In genomic region chr2:84152471-84152870, GRCh38 we compare ENCODE assay signal across 15 cellular contexts.
DNase-seq lines count a peak whose midpoint lies in the region; ATAC-seq and TF ChIP-seq lines count a peak whose summit lies in the region.
"Had no signal": no experiment of that assay in that cellular context is flagged by ENCODE, and none has a peak within 500 bp of the region (broad histone marks: within the 10 kb centered on the region; RNA-seq: fewer than 3 reads in every experiment).

No MANE protein-coding gene starts in this region.

- H3K4me3 ChIP-seq in endodermal cell (ENCODE audit: low read length) (no peak overlapping the region), MM.1S (ENCODE audit: low read length) (no peak overlapping the region)

- H3K27me3 ChIP-seq in foreskin keratinocyte (peaks cover 11% of the 10 kb centered on the region), endodermal cell (ENCODE audit: control insufficient read depth, insufficient read depth, low read length, poor library complexity, severe bottlenecking) (no peaks in the 10 kb centered on the region), MM.1S (replicated peaks; ENCODE audit: insufficient read depth, low read length) (no peaks in the 10 kb centered on the region)

- H3K9me2 ChIP-seq in MM.1S (replicated peaks; ENCODE audit: insufficient read depth, low read length): no peaks in the 10 kb centered on the region

- no peak for TF ChIP-seq CTCF in RWPE1 (conservative IDR thresholded peaks at IDR 0.05; ENCODE audit: low read depth)
- no peak for TF ChIP-seq CTCF in foreskin keratinocyte (conservative IDR thresholded peaks at IDR 0.05)
- no peak for TF ChIP-seq CTCF in endodermal cell (conservative IDR thresholded peaks at IDR 0.05)
- TF ChIP-seq CTCF in MM.1S (IDR thresholded peaks at IDR 0.05; ENCODE audit: low read length): no peak

- no peak overlapping the region for H3K9ac ChIP-seq in endodermal cell (ENCODE audit: extremely low read depth, low read length, poor library complexity, severe bottlenecking)
- H3K9ac ChIP-seq in MM.1S (ENCODE audit: low read length): no peak overlapping the region

- H3K36me3 Mint-ChIP-seq in endodermal cell (ENCODE audit: low read depth): no peaks in the 10 kb centered on the region

- no peak overlapping the region for H3K27ac Mint-ChIP-seq in stimulated activated naive CD8-positive, alpha-beta T cell treated with anti-CD3 and anti-CD28 coated beads, Interleukin-15, amount 100 ng/mL, for 72 hours
- no peak overlapping the region for H3K27ac Mint-ChIP-seq in endodermal cell
- H3K27ac Mint-ChIP-seq: CD4-positive, alpha-beta T cell had no signal

- H3K27ac ChIP-seq in RWPE1: no peak overlapping the region
- no peak overlapping the region for H3K27ac ChIP-seq in foreskin keratinocyte
- H3K27ac ChIP-seq in endodermal cell (ENCODE audit: low read depth, low read length): no peak overlapping the region
- no peak overlapping the region for H3K27ac ChIP-seq in MM.1S (ENCODE audit: low read length)
- H3K27ac ChIP-seq: C4-2B had no signal

- H2AFZ ChIP-seq in MM.1S (ENCODE audit: low read length): no peak overlapping the region

- WGBS in endodermal cell (ENCODE audit: insufficient coverage in 1 of 2, insufficient read length in 1 of 2), 2 experiments: 79% methylated on average over 2 of the region's 2 CpGs; no CpG with 5 or more reads in 1 of the 2 experiments

- no peaks in the 10 kb centered on the region for H3K9me3 Mint-ChIP-seq in stimulated activated naive CD8-positive, alpha-beta T cell treated with anti-CD3 and anti-CD28 coated beads, Interleukin-15, amount 100 ng/mL, for 72 hours
- no peaks in the 10 kb centered on the region for H3K9me3 Mint-ChIP-seq in endodermal cell
- H3K9me3 Mint-ChIP-seq: CD4-positive, alpha-beta T cell; H9 had no signal

- H3K27me3 Mint-ChIP-seq in stimulated activated naive CD8-positive, alpha-beta T cell treated with anti-CD3 and anti-CD28 coated beads, Interleukin-15, amount 100 ng/mL, for 72 hours: no peaks in the 10 kb centered on the region
- H3K27me3 Mint-ChIP-seq in endodermal cell (ENCODE audit: insufficient read depth): no peaks in the 10 kb centered on the region

- no peak for DNase-seq in stimulated activated naive CD8-positive, alpha-beta T cell treated with anti-CD3 and anti-CD28 coated beads, Interleukin-15, Interleukin-2, amounts not matched to agents 100 U/mL and 50 U/mL, for 24 hours
- no peak for DNase-seq in stimulated activated naive CD8-positive, alpha-beta T cell treated with anti-CD3 and anti-CD28 coated beads, Interleukin-15, amount 100 ng/mL, for 72 hours
- DNase-seq in RWPE1 (ENCODE audit: low spot score) (peak; percentile 15), foreskin keratinocyte (peak; percentile 40 to 67), endodermal cell (no peak), MM.1S (no peak)
- DNase-seq: ACHN; AML-193; Caco-2; CD4-positive, alpha-beta T cell; GDM1; GOT3; H9 had no signal

- H3K4me2 ChIP-seq in MM.1S (ENCODE audit: low read depth, low read length): no peak overlapping the region

- H3K9me3 ChIP-seq in endodermal cell (ENCODE audit: control insufficient read depth, low read length) (no peaks in the 10 kb centered on the region), MM.1S (replicated peaks; ENCODE audit: insufficient read depth, low read length) (no peaks in the 10 kb centered on the region)
- H3K9me3 ChIP-seq: Caco-2 had no signal

- POLR2A ChIA-PET in RWPE1 (lab: Yijun Ruan, JAX; ENCODE audit: low non-redundant PET): no interaction called here

- no peaks in the 10 kb centered on the region for H4K20me1 ChIP-seq in MM.1S (ENCODE audit: insufficient read depth, low read length)

- no peaks in the 10 kb centered on the region for H3F3A ChIP-seq in MM.1S (ENCODE audit: insufficient read depth, low read length)

- no peaks in the 10 kb centered on the region for H3K79me2 ChIP-seq in MM.1S (ENCODE audit: low read length)

- no peaks in the 10 kb centered on the region for H3K4me1 ChIP-seq in foreskin keratinocyte
- H3K4me1 ChIP-seq in endodermal cell (ENCODE audit: control insufficient read depth, insufficient read depth, low read length): no peaks in the 10 kb centered on the region
- no peaks in the 10 kb centered on the region for H3K4me1 ChIP-seq in MM.1S (ENCODE audit: low read length)
- H3K4me1 ChIP-seq: Caco-2 had no signal

- H3K36me3 ChIP-seq in endodermal cell (ENCODE audit: control insufficient read depth, insufficient read depth, low read length) (no peaks in the 10 kb centered on the region), MM.1S (replicated peaks; ENCODE audit: insufficient read depth, low read length) (no peaks in the 10 kb centered on the region)

- CTCF ChIA-PET in RWPE1 (lab: Yijun Ruan, JAX): no interaction called here

- peak; percentile 28 for ATAC-seq in stimulated activated naive CD8-positive, alpha-beta T cell treated with anti-CD3 and anti-CD28 coated beads, Interleukin-15, Interleukin-2, amounts not matched to agents 100 U/mL and 50 U/mL, for 24 hours
- ATAC-seq in stimulated activated naive CD8-positive, alpha-beta T cell treated with anti-CD3 and anti-CD28 coated beads, Interleukin-15, amount 100 ng/mL, for 72 hours: no peak
- ATAC-seq in foreskin keratinocyte (peak; percentile 91), HG02981 (IDR thresholded peaks at IDR 0.05; ENCODE audit: unreplicated experiment) (no peak)

- H3K4me1 Mint-ChIP-seq in stimulated activated naive CD8-positive, alpha-beta T cell treated with anti-CD3 and anti-CD28 coated beads, Interleukin-15, amount 100 ng/mL, for 72 hours: no peaks in the 10 kb centered on the region
- no peaks in the 10 kb centered on the region for H3K4me1 Mint-ChIP-seq in endodermal cell
- H3K4me1 Mint-ChIP-seq: H9 had no signal

- H3K4me3 Mint-ChIP-seq in stimulated activated naive CD8-positive, alpha-beta T cell treated with anti-CD3 and anti-CD28 coated beads, Interleukin-15, amount 100 ng/mL, for 72 hours: no peak overlapping the region
- no peak overlapping the region for H3K4me3 Mint-ChIP-seq in endodermal cell
- H3K4me3 Mint-ChIP-seq: CD4-positive, alpha-beta T cell; H9 had no signal

Comparison
In these comparisons a context has a peak if more than half of its experiments do, and no peak if none do; other contexts are left out.
1. ATAC-seq: peak in stimulated activated naive CD8-positive, alpha-beta T cell treated with anti-CD3 and anti-CD28 coated beads, Interleukin-15, Interleukin-2, amounts not matched to agents 100 U/mL and 50 U/mL, for 24 hours (single experiment) and foreskin keratinocyte (single experiment); none in stimulated activated naive CD8-positive, alpha-beta T cell treated with anti-CD3 and anti-CD28 coated beads, Interleukin-15, amount 100 ng/mL, for 72 hours (single experiment) and HG02981 (single experiment).
2. DNase-seq: peak in RWPE1 (single experiment) and foreskin keratinocyte (2 of 2); none in stimulated activated naive CD8-positive, alpha-beta T cell treated with anti-CD3 and anti-CD28 coated beads, Interleukin-15, Interleukin-2, amounts not matched to agents 100 U/mL and 50 U/mL, for 24 hours (single experiment), stimulated activated naive CD8-positive, alpha-beta T cell treated with anti-CD3 and anti-CD28 coated beads, Interleukin-15, amount 100 ng/mL, for 72 hours (0 of 2), endodermal cell (single experiment) and MM.1S (single experiment).